In genomic region chr12:63098851-63099250, GRCh38 we compare ENCODE assay signal across 13 cellular contexts. TPM values are rescaled to one million over a fixed set of nuclear protein-coding genes. Genes with fewer than 3 reads are reported as not detected.
DNase-seq lines count a peak whose midpoint lies in the region; ATAC-seq and TF ChIP-seq lines count a peak whose summit lies in the region.
"Had no signal": no experiment of that assay in that cellular context is flagged by ENCODE, and none has a peak within 500 bp of the region (broad histone marks: within the 10 kb centered on the region; RNA-seq: fewer than 3 reads in every experiment).

No MANE protein-coding gene starts in this region.

- CTCF ChIA-PET in RWPE1 (lab: Yijun Ruan, JAX): no interaction called here

- TF ChIP-seq CTCF in VCaP (conservative IDR thresholded peaks at IDR 0.05) (peak; percentile 58), RWPE1 (conservative IDR thresholded peaks at IDR 0.05; ENCODE audit: low read depth) (no peak)

- no peak overlapping the region for H3K9ac ChIP-seq in mesendoderm (ENCODE audit: low read length)

- H3K4me2 ChIP-seq in mesendoderm (ENCODE audit: low read length): no peak overlapping the region

- no peak overlapping the region for H3K56ac ChIP-seq in mesendoderm (ENCODE audit: low read length)

- H3K27me3 ChIP-seq in mesendoderm (ENCODE audit: insufficient read depth, low read length, poor library complexity): no peaks in the 10 kb centered on the region
- H3K27me3 ChIP-seq: stomach had no signal

- no peak overlapping the region for H3K4me3 Mint-ChIP-seq in naive thymus-derived CD8-positive, alpha-beta T cell
- H3K4me3 Mint-ChIP-seq: T-helper 17 cell had no signal

- H3K79me2 ChIP-seq in mesendoderm (ENCODE audit: control insufficient read depth, insufficient read depth, low read length): no peaks in the 10 kb centered on the region

- no peak overlapping the region for H3K18ac ChIP-seq in mesendoderm (ENCODE audit: low read length)

- no peak overlapping the region for H2BK120ac ChIP-seq in mesendoderm (ENCODE audit: low read depth, low read length)

- H3K9me3 Mint-ChIP-seq in naive thymus-derived CD8-positive, alpha-beta T cell: no peaks in the 10 kb centered on the region

- no peak overlapping the region for H3K4ac ChIP-seq in mesendoderm (ENCODE audit: low read depth, low read length)

- H2BK15ac ChIP-seq in mesendoderm (replicated peaks; ENCODE audit: low read depth): no peak overlapping the region

- no peak overlapping the region for H3K27ac Mint-ChIP-seq in naive thymus-derived CD8-positive, alpha-beta T cell
- H3K27ac Mint-ChIP-seq: T-helper 17 cell had no signal

- no peaks in the 10 kb centered on the region for H3K36me3 ChIP-seq in mesendoderm (ENCODE audit: control insufficient read depth, insufficient read depth, low read length)
- H3K36me3 ChIP-seq: stomach had no signal

- no peak overlapping the region for H3K27ac ChIP-seq in VCaP
- no peak overlapping the region for H3K27ac ChIP-seq in mesendoderm (ENCODE audit: low read depth, low read length)
- no peak overlapping the region for H3K27ac ChIP-seq in RWPE1
- H3K27ac ChIP-seq: stomach had no signal

- no peak overlapping the region for H4K5ac ChIP-seq in mesendoderm (ENCODE audit: low read length)

- H2AK5ac ChIP-seq in mesendoderm (ENCODE audit: low read length): no peak overlapping the region

- WGBS in mesendoderm (ENCODE audit: extremely low coverage, insufficient coverage, low lambda C conversion rate): no CpG with 5 or more reads among the region's 2 CpGs

- no peak for ATAC-seq in naive thymus-derived CD8-positive, alpha-beta T cell
- ATAC-seq: esophagus mucosa, T-helper 17 cell had no signal

- POLR2A ChIA-PET in naive thymus-derived CD8-positive, alpha-beta T cell (lab: Charles Lee): no interaction called here
- POLR2A ChIA-PET in RWPE1 (lab: Yijun Ruan, JAX; ENCODE audit: low non-redundant PET): no interaction called here

- H3K4me3 ChIP-seq in mesendoderm (ENCODE audit: low read length): no peak overlapping the region
- H3K4me3 ChIP-seq: stomach had no signal

- DNase-seq in GDM1 (lab: John Stamatoyannopoulos, UW) (peak; percentile 3), M059J (ENCODE audit: low read depth) (peak; percentile 21), mesendoderm (peak; percentile 47), RWPE1 (ENCODE audit: low spot score) (no peak), HuH-7.5 (ENCODE audit: low spot score) (no peak)
- DNase-seq in naive thymus-derived CD8-positive, alpha-beta T cell: no peak
- DNase-seq: NCI-H526 treated with DMSO at 0.1 percent for 48 hours; stimulated activated CD4-positive, alpha-beta T cell treated with anti-CD3 and anti-CD28 coated beads, Interleukin-4, amount 100 ng/mL, for 1 hour; stomach; T-helper 17 cell had no signal

- no peak overlapping the region for H3K23ac ChIP-seq in mesendoderm (ENCODE audit: low read length)

- H3K79me1 ChIP-seq in mesendoderm (ENCODE audit: low read length): no peaks in the 10 kb centered on the region

- H4K8ac ChIP-seq in mesendoderm (ENCODE audit: low read depth, low read length): no peak overlapping the region

- H3K36me3 Mint-ChIP-seq in naive thymus-derived CD8-positive, alpha-beta T cell: no peaks in the 10 kb centered on the region

- peaks cover 2 to 14% (median 4%) of the 10 kb centered on the region in 5 donors for H3K27me3 Mint-ChIP-seq in naive thymus-derived CD8-positive, alpha-beta T cell

- H3K4me1 Mint-ChIP-seq in naive thymus-derived CD8-positive, alpha-beta T cell: no peaks in the 10 kb centered on the region
- H3K4me1 Mint-ChIP-seq: T-helper 17 cell had no signal

- peaks cover 2% of the 10 kb centered on the region for H3K4me1 ChIP-seq in mesendoderm (ENCODE audit: control insufficient read depth, low read depth, low read length)
- H3K4me1 ChIP-seq: stomach had no signal

- no peak overlapping the region for H2BK5ac ChIP-seq in mesendoderm (ENCODE audit: low read length)

RNA-seq across cellular contexts. Expression of gene AVPR1A, which starts 52.1 kb away (rescaled TPM):
- total RNA-seq in M059J (2014; rRNA removed; shearing (Covaris generic)): not detected in 2 replicates
- polyA plus RNA-seq in mesendoderm (2013, experiment 1 of 2): 0.08 TPM
- 0.20 TPM for polyA plus RNA-seq in mesendoderm (2013, experiment 2 of 2)
- total RNA-seq in naive thymus-derived CD8-positive, alpha-beta T cell: not detected
- not detected for polyA plus RNA-seq in naive thymus-derived CD8-positive, alpha-beta T cell
- polyA plus RNA-seq: keratinocyte had no signal

Comparison
In these comparisons a context has a peak if more than half of its experiments do, and no peak if none do; other contexts are left out.
1. DNase-seq: peak in GDM1 (single experiment), M059J (single experiment) and mesendoderm (single experiment); none in naive thymus-derived CD8-positive, alpha-beta T cell (0 of 10), RWPE1 (single experiment) and HuH-7.5 (single experiment).